ENCODE assay signal across 1 cellular context in genomic region chr1:235588916-235589515, GRCh38.
A peak's percentile ranks its signal among the peaks of the same experiment; 100 is the strongest.
TF ChIP-seq lines count a peak whose summit lies in the region.

No MANE protein-coding gene starts in this region.

TF ChIP-seq in K562, 482 proteins besides CTCF, POLR2A, EP300 and RAD21 (continued from another document and continues in another):
- TF ChIP-seq ZNF398 (CRISPR knock-in tag; IDR thresholded peaks at IDR 0.05): peak; percentile 69
- TF ChIP-seq SRF (CRISPR knock-in tag; IDR thresholded peaks at IDR 0.05): 0 out of 4 replicates have a peak, but pooled peaks of 1 of the 2 experiments have one; percentile 47
- peak; percentile 89 for TF ChIP-seq ETV1 (tag; conservative IDR thresholded peaks at IDR 0.05; ENCODE audit: low read depth)
- TF ChIP-seq KAT2B (IDR thresholded peaks at IDR 0.05; ENCODE audit: low read depth, low read length): no peak
- TF ChIP-seq ZNF511 (CRISPR knock-in tag; IDR thresholded peaks at IDR 0.05): 0 out of 2 replicates have a peak, but pooled peaks have one; percentile 46
- no peak for TF ChIP-seq SPI1 (IDR thresholded peaks at IDR 0.05; ENCODE audit: borderline replicate concordance, low read depth, low read length)
- TF ChIP-seq SRSF1 (IDR thresholded peaks at IDR 0.05; ENCODE audit: low read depth, low read length): no peak
- no peak for TF ChIP-seq PBX2 (CRISPR knock-in tag; IDR thresholded peaks at IDR 0.05; ENCODE audit: low read depth)
- TF ChIP-seq PBX2 (tag; conservative IDR thresholded peaks at IDR 0.05; ENCODE audit: low read depth): peak; percentile 88
- 0 out of 2 replicates have a peak, but pooled peaks have one; percentile 58 for TF ChIP-seq GABPA (tag; conservative IDR thresholded peaks at IDR 0.05; ENCODE audit: low read depth)
- TF ChIP-seq MTA1 (IDR thresholded peaks at IDR 0.05; ENCODE audit: borderline replicate concordance): no peak
- peak; percentile 48; the same call in 1 of the 2 replicates for TF ChIP-seq SOX6 (IDR thresholded peaks at IDR 0.05)
- no peak for TF ChIP-seq PREB (CRISPR knock-in tag; IDR thresholded peaks at IDR 0.05)
- no peak for TF ChIP-seq ZNF140 (CRISPR knock-in tag; IDR thresholded peaks at IDR 0.05)
- no peak for TF ChIP-seq LARP7 (IDR thresholded peaks at IDR 0.05)
- TF ChIP-seq DIDO1 (tag; IDR thresholded peaks at IDR 0.05; ENCODE audit: low read depth): peak; percentile 95
- TF ChIP-seq ZBTB26 (CRISPR knock-in tag; IDR thresholded peaks at IDR 0.05): peak; percentile 97
- no peak for TF ChIP-seq USF2 (CRISPR knock-in tag; IDR thresholded peaks at IDR 0.05)
- peak; percentile 85; the same call in 1 of the 2 replicates for TF ChIP-seq TCFL5 (CRISPR knock-in tag; conservative IDR thresholded peaks at IDR 0.05)
- TF ChIP-seq MNT (conservative IDR thresholded peaks at IDR 0.05): peak in 1 of 2 experiments; percentile 45; a peak in 2 of 4 replicates
- TF ChIP-seq SMAD3 (CRISPR knock-in tag; conservative IDR thresholded peaks at IDR 0.05): peak; percentile 98
- peak; percentile 95 for TF ChIP-seq ZNF644 (tag; IDR thresholded peaks at IDR 0.05; ENCODE audit: low read depth)
- no peak for TF ChIP-seq BRCA1 (IDR thresholded peaks at IDR 0.05)
- TF ChIP-seq BRCA1 (CRISPR knock-in tag; IDR thresholded peaks at IDR 0.05): no peak
- TF ChIP-seq IRF2 (CRISPR knock-in tag; IDR thresholded peaks at IDR 0.05): no peak
- TF ChIP-seq MAFK (IDR thresholded peaks at IDR 0.05; ENCODE audit: low read length): peak; percentile 88
- TF ChIP-seq YBX1 (IDR thresholded peaks at IDR 0.05): no peak
- no peak for TF ChIP-seq ZSCAN29 (IDR thresholded peaks at IDR 0.05)
- no peak for TF ChIP-seq ARID4B (CRISPR knock-in tag; IDR thresholded peaks at IDR 0.05)
- peak; percentile 93 for TF ChIP-seq C11orf30 (IDR thresholded peaks at IDR 0.05; ENCODE audit: low read depth)
- no peak for TF ChIP-seq TCF7 (IDR thresholded peaks at IDR 0.05; ENCODE audit: borderline replicate concordance)
- TF ChIP-seq RNF2 (IDR thresholded peaks at IDR 0.05): no peak
- no peak for TF ChIP-seq ATF2 (CRISPR knock-in tag; IDR thresholded peaks at IDR 0.05)
- no peak for TF ChIP-seq HOXB6 (CRISPR knock-in tag; IDR thresholded peaks at IDR 0.05; ENCODE audit: borderline replicate concordance)
- TF ChIP-seq CREBBP (IDR thresholded peaks at IDR 0.05; ENCODE audit: low read depth, low read length): no peak
- peak; percentile 78 for TF ChIP-seq ZBTB12 (CRISPR knock-in tag; IDR thresholded peaks at IDR 0.05)
- peak; percentile 97 for TF ChIP-seq TEAD2 (tag; IDR thresholded peaks at IDR 0.05)
- peak; percentile 42; the same call in 1 of the 2 replicates for TF ChIP-seq ZKSCAN3 (CRISPR knock-in tag; IDR thresholded peaks at IDR 0.05)
- TF ChIP-seq ATF6 (CRISPR knock-in tag; IDR thresholded peaks at IDR 0.05): no peak
- TF ChIP-seq IRF9 (tag; IDR thresholded peaks at IDR 0.05): peak; percentile 99
- TF ChIP-seq CBX8 (IDR thresholded peaks at IDR 0.05; ENCODE audit: borderline replicate concordance, extremely low read depth, low read depth, low read length, poor library complexity, severe bottlenecking): no peak
- TF ChIP-seq DDX20 (tag; IDR thresholded peaks at IDR 0.05; ENCODE audit: low read depth): peak; percentile 87
- no peak for TF ChIP-seq SAFB (IDR thresholded peaks at IDR 0.05; ENCODE audit: borderline replicate concordance, low read depth, low read length)
